7 cellular contexts compared by ENCODE assay signal in the genomic region with DNA sequence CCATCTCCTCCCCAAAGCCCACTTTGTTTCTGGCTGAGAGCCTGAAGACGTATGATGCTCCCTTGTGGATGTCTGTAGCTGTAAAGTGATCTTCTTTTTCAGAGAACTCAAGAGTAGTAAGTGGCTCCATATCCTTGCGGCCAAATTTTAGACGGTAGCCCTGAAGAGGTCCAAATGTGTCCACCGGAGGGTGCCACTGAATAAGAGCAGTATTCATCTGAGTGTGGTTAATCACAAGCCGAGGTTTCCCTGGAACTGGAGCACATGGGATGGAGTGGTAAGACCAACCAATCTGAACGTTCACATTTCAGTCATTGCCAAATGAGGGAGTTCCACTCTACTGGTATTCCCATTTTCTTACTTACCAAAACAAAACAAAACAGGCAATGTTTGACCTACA.
A peak's percentile ranks its signal among the peaks of the same experiment; 100 is the strongest.
DNase-seq lines count a peak whose midpoint lies in the region; ATAC-seq lines count a peak whose summit lies in the region.

No MANE protein-coding gene starts in this region.

- DNase-seq in HS-5 (ENCODE audit: low read depth) (peak; percentile 0), NCI-H748 (lab: John Stamatoyannopoulos, UW; ENCODE audit: unreplicated experiment) (peak; percentile 76), fibroblast of the conjunctiva (ENCODE audit: low read depth) (peak; percentile 33), putamen (ENCODE audit: low spot score) (peak; percentile 14), CD1c-positive myeloid dendritic cell (ENCODE audit: extremely low spot score) (no peak), SW 1271 (lab: John Stamatoyannopoulos, UW) (no peak)

- ATAC-seq in HG03342 (IDR thresholded peaks at IDR 0.05; ENCODE audit: unreplicated experiment): no peak

Comparison
In these comparisons a context has a peak if more than half of its experiments do, and no peak if none do; other contexts are left out.
1. DNase-seq: peak in HS-5 (single experiment), NCI-H748 (single experiment), fibroblast of the conjunctiva (single experiment) and putamen (single experiment); none in CD1c-positive myeloid dendritic cell (single experiment) and SW 1271 (0 of 2).